Comparison of ENCODE assay signal across 23 cellular contexts in the genomic region with DNA sequence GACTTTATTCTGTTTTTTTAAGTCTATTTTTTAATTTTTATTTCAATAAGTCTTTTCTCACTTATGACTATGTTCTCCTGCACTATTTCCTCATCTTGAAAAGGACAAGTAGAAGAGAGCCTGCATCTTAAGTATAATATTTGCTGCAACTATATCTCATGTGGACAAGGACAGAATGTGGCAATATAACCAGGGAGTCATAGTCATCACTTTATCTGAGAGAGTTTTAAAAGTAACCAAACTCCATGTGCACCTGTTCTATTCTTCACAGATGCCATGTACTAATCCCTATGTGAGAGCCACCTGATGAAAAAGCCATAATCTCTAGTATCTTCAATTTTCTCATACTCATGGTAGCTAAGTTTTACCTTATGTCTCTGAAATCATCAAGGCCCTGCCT.
"Had no signal": no experiment of that assay in that cellular context is flagged by ENCODE, and none has a peak within 500 bp of the region (broad histone marks: within the 10 kb centered on the region; RNA-seq: fewer than 3 reads in every experiment).

No MANE protein-coding gene starts in this region.

- H3K27ac ChIP-seq: colonic mucosa, coronary artery, dorsolateral prefrontal cortex, epithelial cell of prostate, esophagus muscularis mucosa, esophagus squamous epithelium, foreskin keratinocyte, gastroesophageal sphincter, heart left ventricle, heart right ventricle had no signal

- H3K27me3 ChIP-seq: colonic mucosa, esophagus muscularis mucosa, esophagus squamous epithelium, foreskin keratinocyte, gastroesophageal sphincter, heart left ventricle, heart right ventricle had no signal

- H3K36me3 ChIP-seq: colonic mucosa, esophagus muscularis mucosa, esophagus squamous epithelium, gastroesophageal sphincter, heart left ventricle, heart right ventricle had no signal

- H3K4me3 ChIP-seq: colonic mucosa, coronary artery, dorsolateral prefrontal cortex, esophagus muscularis mucosa, esophagus squamous epithelium, gastroesophageal sphincter, heart left ventricle, heart right ventricle had no signal

- ATAC-seq: effector memory CD8-positive, alpha-beta T cell; esophagus mucosa; foreskin keratinocyte; gastroesophageal sphincter; heart left ventricle; heart right ventricle had no signal

- H3K9me3 ChIP-seq: colonic mucosa, esophagus muscularis mucosa, esophagus squamous epithelium, gastroesophageal sphincter, heart left ventricle, heart right ventricle had no signal

- DNase-seq: colonic mucosa; cortex of kidney; dermis blood vessel endothelial cell; dorsolateral prefrontal cortex; effector CD4-positive, alpha-beta T cell; effector CD8-positive, alpha-beta T cell; effector memory CD4-positive, alpha-beta T cell; effector memory CD8-positive, alpha-beta T cell; endodermal cell; erythroblast; esophagus squamous epithelium; foreskin fibroblast; foreskin keratinocyte; foreskin melanocyte; glutamatergic neuron; head of caudate nucleus; heart left ventricle; heart right ventricle had no signal

- H3K4me1 ChIP-seq: colonic mucosa, esophagus muscularis mucosa, esophagus squamous epithelium, foreskin keratinocyte, gastroesophageal sphincter had no signal
